Comparison of ENCODE assay signal across 9 cellular contexts in the genomic region with DNA sequence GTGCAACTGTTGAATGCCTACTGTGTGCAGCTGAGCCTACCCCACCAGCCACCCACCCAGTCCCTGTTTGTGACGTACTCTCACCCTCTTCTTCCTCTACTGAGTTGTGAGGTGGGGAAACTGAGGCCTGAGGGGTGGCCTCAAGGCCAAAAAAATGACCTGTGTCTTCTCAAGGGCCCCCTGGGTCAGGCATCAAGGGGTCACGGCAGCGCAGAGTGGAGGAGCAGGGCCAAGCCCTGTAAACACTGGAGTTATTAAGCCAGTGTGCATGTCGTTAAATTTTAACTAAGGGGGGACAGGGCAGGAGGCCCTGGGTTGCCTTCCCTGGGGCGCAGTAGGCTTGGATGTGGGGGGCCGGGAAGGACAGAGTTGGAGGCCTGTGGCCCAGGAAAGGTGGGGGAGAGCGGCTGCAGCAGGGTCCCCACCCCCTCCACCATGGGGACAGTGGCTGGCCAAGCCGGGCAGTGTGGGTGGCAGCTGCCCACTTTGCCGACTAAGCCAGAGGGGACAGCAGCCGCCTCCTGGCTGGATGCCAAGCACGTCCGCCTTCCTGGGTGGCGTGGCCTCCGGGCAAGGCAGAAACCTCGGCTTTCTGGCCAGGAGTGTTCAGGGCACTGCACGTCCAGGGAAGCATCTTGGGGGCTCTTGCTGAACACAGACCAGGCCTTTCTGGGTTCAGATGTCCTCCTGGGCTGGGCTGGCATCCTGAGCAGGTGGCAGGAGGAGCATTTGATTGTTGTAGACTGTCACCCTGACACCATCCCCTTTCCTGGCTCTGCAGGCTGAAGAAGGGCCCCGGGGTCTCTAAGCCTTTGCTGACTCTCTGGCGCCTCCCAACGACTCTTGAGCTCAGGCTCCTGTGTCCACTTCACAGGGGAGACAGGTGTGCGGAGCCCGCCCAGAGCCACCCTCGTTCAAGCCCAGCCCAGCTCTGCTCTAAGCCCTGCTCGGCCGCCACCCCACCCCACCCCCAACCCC. TPM values are rescaled to one million over a fixed set of nuclear protein-coding genes. Genes with fewer than 3 reads are reported as not detected.
DNase-seq lines count a peak whose midpoint lies in the region; ATAC-seq and TF ChIP-seq lines count a peak whose summit lies in the region.
"Had no signal": no experiment of that assay in that cellular context is flagged by ENCODE, and none has a peak within 500 bp of the region (broad histone marks: within the 10 kb centered on the region; RNA-seq: fewer than 3 reads in every experiment).

No MANE protein-coding gene starts in this region.

- H3K4me1 ChIP-seq in IMR-90 (ENCODE audit: control insufficient read depth, insufficient read depth, low read length) (no peaks in the 10 kb centered on the region), PC-3 (ENCODE audit: insufficient read depth, low read length) (no peaks in the 10 kb centered on the region), ovary (ENCODE audit: insufficient read depth) (no peaks in the 10 kb centered on the region), tibial nerve (peaks cover 0 to 22% (median 7%) of the 10 kb centered on the region in 4 donors)

- no peak overlapping the region for H4K5ac ChIP-seq in IMR-90 (ENCODE audit: low read depth, low read length)

- in situ Hi-C loops in IMR-90 (cut with MboI; ENCODE audit: low sequenced_read_pairs) = no loop called here

- 0 out of 2 replicates have a peak, but pooled peaks cover 5% of the 10 kb centered on the region for H4K20me1 ChIP-seq in IMR-90 (ENCODE audit: insufficient read depth, low read length)
- H4K20me1 ChIP-seq in PC-3 (ENCODE audit: low read length) = no peaks in the 10 kb centered on the region

- H2BK20ac ChIP-seq in IMR-90 (ENCODE audit: low read depth, low read length) = no peak overlapping the region

- POLR2A ChIA-PET in IMR-90 (lab: Charles Lee; ENCODE audit: unreplicated experiment) (no interaction called here), PC-3 (lab: Charles Lee; ENCODE audit: unreplicated experiment) (no interaction called here)
- POLR2A ChIA-PET in CD4-positive, alpha-beta T cell (lab: Charles Lee) = interaction anchor here (0.7 kb wide), 1 partner anchor 397 kb away, joined by 3 read pairs; no protein-coding TSS in a partner anchor

- H3K27me3 ChIP-seq in IMR-90 (ENCODE audit: control insufficient read depth, insufficient read depth, low read length) = no peaks in the 10 kb centered on the region; the same call in 1 of the 2 replicates
- H3K27me3 ChIP-seq in PC-3 (ENCODE audit: low read length) = no peaks in the 10 kb centered on the region
- no peaks in the 10 kb centered on the region for H3K27me3 ChIP-seq in ovary
- H3K27me3 ChIP-seq in CD4-positive, alpha-beta T cell (ENCODE audit: control insufficient read depth, insufficient read depth, low read length) = peaks cover 7% of the 10 kb centered on the region
- H3K27me3 ChIP-seq in tibial nerve = peaks cover 0 to 19% of the 10 kb centered on the region in 2 donors

- H3K56ac ChIP-seq in IMR-90 (ENCODE audit: extremely low read depth, insufficient read depth, low read length) = no peak overlapping the region

- no peak overlapping the region for H3K4me2 ChIP-seq in IMR-90 (ENCODE audit: low read depth, low read length)
- H3K4me2 ChIP-seq in PC-3 (ENCODE audit: low read length) = no peak overlapping the region

- no peaks in the 10 kb centered on the region for H3K4me1 Mint-ChIP-seq in CD4-positive, alpha-beta T cell (ENCODE audit: low read depth)

- no peak overlapping the region for H4K8ac ChIP-seq in IMR-90 (ENCODE audit: low read depth in 2 of 2, low read length in 2 of 2)

- TF ChIP-seq CTCF in IMR-90 (conservative IDR thresholded peaks at IDR 0.05; ENCODE audit: low read depth, low read length) (peak; percentile 24; the same call in 1 of the 2 replicates), PC-3 (conservative IDR thresholded peaks at IDR 0.05; ENCODE audit: low read depth, low read length) (peak; percentile 31; the same call in 1 of the 2 replicates), epithelial cell of esophagus (IDR thresholded peaks at IDR 0.05; ENCODE audit: insufficient read depth, low read depth, low read length, missing control alignments) (peak; percentile 27), ovary (IDR thresholded peaks at IDR 0.05) (no peak), tibial nerve (IDR thresholded peaks at IDR 0.05) (no peak)
- no peak for TF ChIP-seq CTCF in CD4-positive, alpha-beta T cell (IDR thresholded peaks at IDR 0.05)

- H3K9ac ChIP-seq in IMR-90 (ENCODE audit: low read depth, low read length) (no peak overlapping the region; the same call in 1 of the 2 replicates), PC-3 (ENCODE audit: low read length) (no peak overlapping the region)

- no peak overlapping the region for H3K4me3 Mint-ChIP-seq in CD4-positive, alpha-beta T cell
- H3K4me3 Mint-ChIP-seq: T-helper 1 cell treated with Interleukin-12 subunit alpha and Interleukin-12 subunit beta and Interleukin-4 antibody, amounts not matched to agents 30 μg/mL and 1 μg/mL, for 36 hours had no signal

- no peak overlapping the region for H3K4me3 ChIP-seq in IMR-90 (ENCODE audit: insufficient read depth, low read depth, low read length)
- H3K4me3 ChIP-seq in PC-3 (ENCODE audit: low read length) = no peak overlapping the region
- no peak overlapping the region for H3K4me3 ChIP-seq in epithelial cell of esophagus (ENCODE audit: low read length)
- H3K4me3 ChIP-seq in ovary = no peak overlapping the region
- no peak overlapping the region for H3K4me3 ChIP-seq in tibial nerve

- no peaks in the 10 kb centered on the region for H3K9me2 ChIP-seq in PC-3 (replicated peaks; ENCODE audit: low read length)

- 51% methylated on average over 6 of the region's 24 CpGs; no CpG with 5 or more reads in 1 of the 2 experiments for WGBS in IMR-90 (ENCODE audit: extremely low coverage in 2 of 2, insufficient read length in 1 of 2), 2 experiments
- 54 to 67% (median 59%) methylated on average over 21 to 24 of the region's 24 CpGs for WGBS in ovary, 3 donors
- WGBS in tibial nerve, 2 donors = 36 to 48% methylated on average over 12 to 22 of the region's 24 CpGs

- H2AK5ac ChIP-seq in IMR-90 (ENCODE audit: low read depth, low read length) = no peak overlapping the region

- H2AK9ac ChIP-seq in IMR-90 (replicated peaks; ENCODE audit: low read depth, low read length, poor library complexity) = no peak overlapping the region

- H3K18ac ChIP-seq in IMR-90 (ENCODE audit: low read depth, low read length) = no peak overlapping the region

- H2BK15ac ChIP-seq in IMR-90 (ENCODE audit: low read depth, low read length) = no peak overlapping the region

- H3F3A ChIP-seq in PC-3 (ENCODE audit: low read length, unreplicated experiment) = no peaks in the 10 kb centered on the region

- no TSS peak for BruUV-seq in IMR-90 (replicated peaks; lab: Mats Ljungman, UMichigan)
- no TSS peak for BruUV-seq in PC-3 (replicated peaks; lab: Mats Ljungman, UMichigan)

- TF ChIP-seq EP300 in ovary (IDR thresholded peaks at IDR 0.05) = no peak
- TF ChIP-seq EP300 in tibial nerve (IDR thresholded peaks at IDR 0.05) = no peak

- H3K27ac ChIP-seq in IMR-90 (ENCODE audit: insufficient read depth, low read length) = no peak overlapping the region
- no peak overlapping the region for H3K27ac ChIP-seq in PC-3 (ENCODE audit: low read length)
- no peak overlapping the region for H3K27ac ChIP-seq in ovary
- H3K27ac ChIP-seq in CD4-positive, alpha-beta T cell (ENCODE audit: low read depth, low read length) = no peak overlapping the region
- no peak overlapping the region for H3K27ac ChIP-seq in tibial nerve

- H4K91ac ChIP-seq in IMR-90 (ENCODE audit: insufficient read depth, low read depth, low read length) = no peak overlapping the region

- H2BK120ac ChIP-seq in IMR-90 (ENCODE audit: low read depth, low read length) = no peak overlapping the region

- dilution Hi-C loops in IMR-90 (cut with HindIII; ENCODE audit: low sequenced_read_pairs, unreplicated experiment) = no loop called here

- H3K27ac Mint-ChIP-seq in CD4-positive, alpha-beta T cell = no peak overlapping the region
- H3K27ac Mint-ChIP-seq: T-helper 1 cell treated with Interleukin-12 subunit alpha and Interleukin-12 subunit beta and Interleukin-4 antibody, amounts not matched to agents 30 μg/mL and 1 μg/mL, for 36 hours had no signal

- H3K9me3 ChIP-seq in IMR-90 (ENCODE audit: control insufficient read depth, insufficient read depth, low read length) = no peaks in the 10 kb centered on the region
- H3K9me3 ChIP-seq in PC-3 (ENCODE audit: low read length) = no peaks in the 10 kb centered on the region
- no peaks in the 10 kb centered on the region for H3K9me3 ChIP-seq in ovary
- H3K9me3 ChIP-seq in CD4-positive, alpha-beta T cell (ENCODE audit: control insufficient read depth, low read length) = no peaks in the 10 kb centered on the region
- H3K9me3 ChIP-seq in tibial nerve = no peaks in the 10 kb centered on the region

- intact Hi-C loops in IMR-90 (cut with micrococcal nuclease) = no loop called here
- intact Hi-C loops in PC-3 (cut with micrococcal nuclease) = no loop called here
- intact Hi-C loops in ovary (cut with DNase I) = no loop called here
- intact Hi-C loops in CD4-positive, alpha-beta T cell (cut with DNase I, micrococcal nuclease) = no loop called here

- no peaks in the 10 kb centered on the region for H3K9me1 ChIP-seq in IMR-90 (ENCODE audit: insufficient read depth, low read length)

- no peak overlapping the region for H2BK5ac ChIP-seq in IMR-90 (ENCODE audit: low read depth, low read length, poor library complexity, severe bottlenecking)

- peaks cover 32% of the 10 kb centered on the region for H3K27me3 Mint-ChIP-seq in CD4-positive, alpha-beta T cell

- peak; percentile 16; the same call in 1 of the 2 replicates for TF ChIP-seq RAD21 in IMR-90 (IDR thresholded peaks at IDR 0.05; ENCODE audit: low read length)

- H3K79me2 ChIP-seq in PC-3 (ENCODE audit: low read length) = no peaks in the 10 kb centered on the region

- peaks cover 3% of the 10 kb centered on the region; the same call in 1 of the 2 replicates for H3K36me3 ChIP-seq in IMR-90 (ENCODE audit: control insufficient read depth, insufficient read depth, low read length)
- no peaks in the 10 kb centered on the region for H3K36me3 ChIP-seq in PC-3 (ENCODE audit: low read depth, low read length)
- H3K36me3 ChIP-seq in ovary = no peaks in the 10 kb centered on the region
- no peaks in the 10 kb centered on the region for H3K36me3 ChIP-seq in tibial nerve

- no peaks in the 10 kb centered on the region for H3K9me3 Mint-ChIP-seq in CD4-positive, alpha-beta T cell
- H3K9me3 Mint-ChIP-seq: T-helper 1 cell treated with Interleukin-12 subunit alpha and Interleukin-12 subunit beta and Interleukin-4 antibody, amounts not matched to agents 30 μg/mL and 1 μg/mL, for 36 hours had no signal

- no peak for ATAC-seq in IMR-90 (ENCODE audit: low read depth)
- ATAC-seq in PC-3 = peak; percentile 32; the same call in 1 of the 2 replicates
- no peak for ATAC-seq in CD4-positive, alpha-beta T cell (ENCODE audit: poor library complexity)

- CTCF ChIA-PET in IMR-90 (lab: Yijun Ruan, JAX) (no interaction called here), PC-3 (lab: Charles Lee) (no interaction called here)
- CTCF ChIA-PET in CD4-positive, alpha-beta T cell (lab: Charles Lee) = no interaction called here

- H2AFZ ChIP-seq in IMR-90 (replicated peaks; ENCODE audit: low read length, poor library complexity) (no peak overlapping the region), PC-3 (ENCODE audit: low read length) (no peak overlapping the region)

- no peaks in the 10 kb centered on the region for H3K79me1 ChIP-seq in IMR-90 (ENCODE audit: low read depth in 1 of 2, low read length in 2 of 2)

- H3K36me3 Mint-ChIP-seq in CD4-positive, alpha-beta T cell (ENCODE audit: low read depth) = no peaks in the 10 kb centered on the region

- no peak for TF ChIP-seq POLR2A in IMR-90 (IDR thresholded peaks at IDR 0.05; ENCODE audit: low read depth, low read length)
- TF ChIP-seq POLR2A in ovary (IDR thresholded peaks at IDR 0.05) = no peak
- TF ChIP-seq POLR2A in tibial nerve (IDR thresholded peaks at IDR 0.05) = no peak

- no peak overlapping the region for H3K23ac ChIP-seq in IMR-90 (ENCODE audit: low read depth, low read length)

- no peak overlapping the region for H3K4ac ChIP-seq in IMR-90 (ENCODE audit: low read depth, low read length)

- no peak overlapping the region for H3K14ac ChIP-seq in IMR-90 (replicated peaks; ENCODE audit: low read depth, low read length)

- DNase-seq in DMS79 (lab: John Stamatoyannopoulos, UW) (peak; percentile 90), IMR-90 (no peak), PC-3 (peak; percentile 29), epithelial cell of esophagus (ENCODE audit: low read depth) (peak; percentile 47), ovary (peak in 3 of 5 donors; percentile 45 to 61 (median 51)), tibial nerve (ENCODE audit: low spot score in 2 of 2) (no peak), putamen (ENCODE audit: low spot score) (no peak)
- DNase-seq in CD4-positive, alpha-beta T cell = no peak

RNA-seq across cellular contexts. Expression of gene SLC29A4, which starts 1.9 kb away (rescaled TPM):
- total RNA-seq in IMR-90 (2012; rRNA removed) (2.3 and 2.5 TPM in 2 replicates), PC-3 (2014; rRNA removed) (6.7 and 8.9 TPM in 2 replicates), ovary (1 to 10 TPM; 1.1 to 9.9 (median 2.2) TPM), tibial nerve (1 to 10 TPM; 1.4 to 6.3 (median 2.7) TPM)
- polyA plus RNA-seq in IMR-90 (2012; rRNA removed) (7.6 and 10.4 TPM in 2 replicates), ovary (1 to 10 TPM; 2.1 to 2.9 TPM)
- 4.7 and 12.8 TPM in 2 replicates for polyA plus RNA-seq in IMR-90 (2012; cell fraction: cytosol; rRNA removed)
- 9.8 and 25.0 TPM in 2 replicates for polyA plus RNA-seq in IMR-90 (2012; cell fraction: nucleus; rRNA removed; ENCODE audit: low replicate concordance)
- total RNA-seq in CD4-positive, alpha-beta T cell = 1 to 10 TPM in 1 of 2 experiments, under 1 TPM in 1; 0.39 to 1.1 TPM

Comparison
In these comparisons a context has a peak if more than half of its experiments do, and no peak if none do; other contexts are left out.
1. DNase-seq: peak in DMS79 (single experiment), PC-3 (single experiment), epithelial cell of esophagus (single experiment) and ovary (3 of 5); none in IMR-90 (single experiment), CD4-positive, alpha-beta T cell (0 of 10), tibial nerve (0 of 2) and putamen (single experiment).
2. CTCF ChIP-seq: peak in IMR-90 (single experiment), PC-3 (single experiment) and epithelial cell of esophagus (single experiment); none in ovary (0 of 3), CD4-positive, alpha-beta T cell (single experiment) and tibial nerve (0 of 5).